Comparison of ENCODE assay signal across 8 cellular contexts in genomic region chr16:68085259-68086071, GRCh38. TPM values are rescaled to one million over a fixed set of nuclear protein-coding genes. Genes with fewer than 3 reads are reported as not detected.
A peak's percentile ranks its signal among the peaks of the same experiment; 100 is the strongest.
DNase-seq lines count a peak whose midpoint lies in the region; ATAC-seq and TF ChIP-seq lines count a peak whose summit lies in the region.

TSS of gene NFATC3 (plus strand) at chr16:68085370. CDS start at chr16:68085682, 312 bp downstream.

- TF ChIP-seq POLR2A in stomach (IDR thresholded peaks at IDR 0.05) = no peak

- H3K27me3 Mint-ChIP-seq in neural crest cell (ENCODE audit: low read depth) = no peaks in the 10 kb centered on the region

- TF ChIP-seq EP300 in stomach (IDR thresholded peaks at IDR 0.05) = no peak

- H3K27ac Mint-ChIP-seq in neural crest cell (ENCODE audit: unreplicated experiment) = peak within 1 kb of the TSS; percentile 99

- H3K27ac ChIP-seq in RWPE1 (peak within 1 kb of the TSS; percentile 97), stomach (peak within 1 kb of the TSS; percentile 93 to 97 (median 96))

- no peaks in the 10 kb centered on the region for H3K27me3 ChIP-seq in stomach

- no peaks in the 10 kb centered on the region for H3K36me3 ChIP-seq in stomach

- H3K9me3 ChIP-seq in stomach = no peaks in the 10 kb centered on the region

- peak; percentile 40 for ATAC-seq in GM21447 (IDR thresholded peaks at IDR 0.05; ENCODE audit: unreplicated experiment)

- H3K36me3 Mint-ChIP-seq in neural crest cell (ENCODE audit: low read depth) = no peaks in the 10 kb centered on the region

- intact Hi-C loops in stomach (cut with DNase I; ENCODE audit: low total_unique reads) = no loop called here

- no peaks in the 10 kb centered on the region for H3K9me3 Mint-ChIP-seq in neural crest cell

- H3K4me3 Mint-ChIP-seq in neural crest cell = peak within 1 kb of the TSS; percentile 100

- POLR2A ChIA-PET in RWPE1 (lab: Yijun Ruan, JAX; ENCODE audit: low non-redundant PET) = interaction anchor here (0.6 to 1.2 kb wide), 5 partner anchors 11 to 224 kb away, joined by 3 to 5 read pairs (median 5); no protein-coding TSS in a partner anchor

- peaks cover 35% of the 10 kb centered on the region for H3K4me1 Mint-ChIP-seq in neural crest cell

- H3K4me3 ChIP-seq in stomach = peak within 1 kb of the TSS; percentile 81 to 94 (median 84)

- H3K4me1 ChIP-seq in stomach = peaks cover 44 to 82% (median 57%) of the 10 kb centered on the region in 4 donors

- 0 to 1% (median 1%) methylated on average over 31 to 104 of the region's 104 CpGs for WGBS in stomach, 5 donors

- peak; percentile 98 for DNase-seq in DMS53 (lab: John Stamatoyannopoulos, UW)
- DNase-seq in HuH-7 (ENCODE audit: low spot score) = peak; percentile 90
- no peak for DNase-seq in RWPE1 (ENCODE audit: low spot score)
- peak; percentile 100 for DNase-seq in activated effector memory CD4-positive, alpha-beta T cell treated with anti-CD3 and anti-CD28 coated beads, Interleukin-2, amount 50 U/mL, for 16 hours
- DNase-seq in fibroblast of the conjunctiva (ENCODE audit: low read depth) = peak; percentile 93
- DNase-seq in neural crest cell (ENCODE audit: low read depth, low spot score) = peak; percentile 93
- peak; percentile 99 for DNase-seq in stomach

- CTCF ChIA-PET in RWPE1 (lab: Yijun Ruan, JAX) = interaction anchor here (0.9 to 1.0 kb wide), 2 partner anchors 17 to 30 kb away, joined by 3 to 5 read pairs; no protein-coding TSS in a partner anchor

- TF ChIP-seq CTCF in RWPE1 (conservative IDR thresholded peaks at IDR 0.05; ENCODE audit: low read depth) = no peak
- TF ChIP-seq CTCF in neural crest cell (conservative IDR thresholded peaks at IDR 0.05) = peak; percentile 16
- no peak for TF ChIP-seq CTCF in stomach (IDR thresholded peaks at IDR 0.05)

RNA-seq across cellular contexts. Expression of gene NFATC3, which starts in this region (rescaled TPM):
- total RNA-seq in neural crest cell (64.9 and 71.7 TPM in 2 replicates), stomach (100 to 1,000 TPM in 2 of 5 donors, 10 to 100 TPM in 3; 20.1 to 385 (median 23.9) TPM)
- polyA plus RNA-seq in stomach = 1 to 10 TPM; 5.5 to 5.8 (median 5.6) TPM
